20 cellular contexts compared by ENCODE assay signal in genomic region chr22:48902001-48902869, GRCh38.
DNase-seq lines count a peak whose midpoint lies in the region; ATAC-seq and TF ChIP-seq lines count a peak whose summit lies in the region.
"Had no signal": no experiment of that assay in that cellular context is flagged by ENCODE, and none has a peak within 500 bp of the region (broad histone marks: within the 10 kb centered on the region; RNA-seq: fewer than 3 reads in every experiment).

No MANE protein-coding gene starts in this region.

- no peaks in the 10 kb centered on the region for H3K9me3 Mint-ChIP-seq in chondrocyte (ENCODE audit: low read depth)
- H3K9me3 Mint-ChIP-seq in type B pancreatic cell: no peaks in the 10 kb centered on the region

- no peak overlapping the region for H3K4me3 ChIP-seq in H7 (ENCODE audit: insufficient read depth, low read depth, low read length)
- H3K4me3 ChIP-seq: BLaER1 treated with 17β-estradiol and CSF1 and Interleukin-3, amounts not matched to agents 10 nM and 100 nM had no signal

- ATAC-seq in GM19351 (IDR thresholded peaks at IDR 0.05; ENCODE audit: unreplicated experiment): no peak

- H3K27me3 ChIP-seq in H7 (ENCODE audit: control insufficient read depth, insufficient read depth, low read length): no peaks in the 10 kb centered on the region

- no peaks in the 10 kb centered on the region for H3K36me3 ChIP-seq in H7 (replicated peaks; ENCODE audit: control insufficient read depth, insufficient read depth, low read length)
- H3K36me3 ChIP-seq: BLaER1 treated with 17β-estradiol and CSF1 and Interleukin-3, amounts not matched to agents 10 nM and 100 nM had no signal

- peak; percentile 28 for DNase-seq in H7
- DNase-seq in chondrocyte (ENCODE audit: low spot score): peak; percentile 80
- DNase-seq in mesenteric fat pad (ENCODE audit: low spot score): peak; percentile 87
- peak; percentile 7 for DNase-seq in type B pancreatic cell (ENCODE audit: extremely low spot score, unreplicated experiment)
- DNase-seq in NCI-H524 treated with DMSO at 0.1 percent for 48 hours (lab: John Stamatoyannopoulos, UW): no peak
- DNase-seq in AG08396 (ENCODE audit: low spot score): no peak
- DNase-seq: Caco-2; CD4-positive, alpha-beta memory T cell; DND-41; GOT3; Karpas-422; MV-4-11; NCI-H1105 treated with DMSO at 0.1 percent for 48 hours; NCI-H2029 treated with DMSO at 0.1 percent for 48 hours; NCI-H345; NCI-H524; OCI-M1; Right ventricle myocardium superior had no signal

- no peak overlapping the region for H3K4me3 Mint-ChIP-seq in chondrocyte (ENCODE audit: unreplicated experiment)
- H3K4me3 Mint-ChIP-seq in type B pancreatic cell: no peak overlapping the region
- H3K4me3 Mint-ChIP-seq: CD4-positive, alpha-beta memory T cell had no signal

- H3K27ac Mint-ChIP-seq in chondrocyte (ENCODE audit: unreplicated experiment): no peak overlapping the region
- no peak overlapping the region for H3K27ac Mint-ChIP-seq in type B pancreatic cell
- H3K27ac Mint-ChIP-seq: CD4-positive, alpha-beta memory T cell had no signal

- H3K27me3 Mint-ChIP-seq in chondrocyte (ENCODE audit: low read depth) (peaks cover 18% of the 10 kb centered on the region), type B pancreatic cell (peaks cover 11% of the 10 kb centered on the region)

- TF ChIP-seq CTCF in chondrocyte (IDR thresholded peaks at IDR 0.05): no peak
- no peak for TF ChIP-seq CTCF in type B pancreatic cell (conservative IDR thresholded peaks at IDR 0.05)

- no peaks in the 10 kb centered on the region for H3K4me1 Mint-ChIP-seq in chondrocyte (ENCODE audit: low read depth)
- H3K4me1 Mint-ChIP-seq in type B pancreatic cell (ENCODE audit: unreplicated experiment): no peaks in the 10 kb centered on the region
- H3K4me1 Mint-ChIP-seq: CD4-positive, alpha-beta memory T cell had no signal

- H3K36me3 Mint-ChIP-seq in chondrocyte (ENCODE audit: low read depth) (no peaks in the 10 kb centered on the region), type B pancreatic cell (no peaks in the 10 kb centered on the region)
- H3K36me3 Mint-ChIP-seq: CD4-positive, alpha-beta memory T cell had no signal

Comparison
In these comparisons a context has a peak if more than half of its experiments do, and no peak if none do; other contexts are left out.
1. DNase-seq: peak in H7 (single experiment), chondrocyte (single experiment), mesenteric fat pad (single experiment) and type B pancreatic cell (single experiment); none in NCI-H524 treated with DMSO at 0.1 percent for 48 hours (single experiment) and AG08396 (single experiment).